In the genomic region with DNA sequence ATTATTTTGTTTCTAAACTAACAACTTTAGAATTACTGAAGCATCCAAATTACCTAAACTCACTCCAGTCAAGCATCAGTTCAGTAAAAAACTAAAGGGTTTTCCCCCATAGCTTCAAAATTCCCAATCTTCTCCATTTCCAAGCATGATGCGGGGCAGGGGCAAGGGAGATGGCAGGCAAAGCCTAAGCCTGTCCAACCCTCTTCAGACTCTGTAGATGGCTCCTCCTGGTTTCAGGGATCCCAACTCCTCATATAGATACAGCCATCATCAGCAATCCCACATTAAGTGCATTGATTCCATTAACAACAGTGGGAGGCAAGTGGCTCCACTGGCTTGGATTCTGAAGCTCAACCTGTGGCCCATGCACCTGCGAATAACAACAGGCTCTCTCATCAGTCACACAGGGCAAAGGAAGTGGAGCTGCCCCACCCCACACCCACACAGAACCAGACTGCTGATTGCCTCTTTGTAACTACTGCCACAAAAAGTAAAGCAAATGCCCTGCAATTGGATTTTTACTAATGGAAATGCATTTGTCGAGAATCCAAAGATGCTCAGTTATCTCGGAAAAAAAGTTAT, we compare ENCODE assay signal across 1 cellular context.
TF ChIP-seq lines count a peak whose summit lies in the region.

No MANE protein-coding gene starts in this region.

TF ChIP-seq in HEK293, 187 proteins besides CTCF, POLR2A, EP300 and RAD21 (continued from another document):
- TF ChIP-seq, protein P1, sequence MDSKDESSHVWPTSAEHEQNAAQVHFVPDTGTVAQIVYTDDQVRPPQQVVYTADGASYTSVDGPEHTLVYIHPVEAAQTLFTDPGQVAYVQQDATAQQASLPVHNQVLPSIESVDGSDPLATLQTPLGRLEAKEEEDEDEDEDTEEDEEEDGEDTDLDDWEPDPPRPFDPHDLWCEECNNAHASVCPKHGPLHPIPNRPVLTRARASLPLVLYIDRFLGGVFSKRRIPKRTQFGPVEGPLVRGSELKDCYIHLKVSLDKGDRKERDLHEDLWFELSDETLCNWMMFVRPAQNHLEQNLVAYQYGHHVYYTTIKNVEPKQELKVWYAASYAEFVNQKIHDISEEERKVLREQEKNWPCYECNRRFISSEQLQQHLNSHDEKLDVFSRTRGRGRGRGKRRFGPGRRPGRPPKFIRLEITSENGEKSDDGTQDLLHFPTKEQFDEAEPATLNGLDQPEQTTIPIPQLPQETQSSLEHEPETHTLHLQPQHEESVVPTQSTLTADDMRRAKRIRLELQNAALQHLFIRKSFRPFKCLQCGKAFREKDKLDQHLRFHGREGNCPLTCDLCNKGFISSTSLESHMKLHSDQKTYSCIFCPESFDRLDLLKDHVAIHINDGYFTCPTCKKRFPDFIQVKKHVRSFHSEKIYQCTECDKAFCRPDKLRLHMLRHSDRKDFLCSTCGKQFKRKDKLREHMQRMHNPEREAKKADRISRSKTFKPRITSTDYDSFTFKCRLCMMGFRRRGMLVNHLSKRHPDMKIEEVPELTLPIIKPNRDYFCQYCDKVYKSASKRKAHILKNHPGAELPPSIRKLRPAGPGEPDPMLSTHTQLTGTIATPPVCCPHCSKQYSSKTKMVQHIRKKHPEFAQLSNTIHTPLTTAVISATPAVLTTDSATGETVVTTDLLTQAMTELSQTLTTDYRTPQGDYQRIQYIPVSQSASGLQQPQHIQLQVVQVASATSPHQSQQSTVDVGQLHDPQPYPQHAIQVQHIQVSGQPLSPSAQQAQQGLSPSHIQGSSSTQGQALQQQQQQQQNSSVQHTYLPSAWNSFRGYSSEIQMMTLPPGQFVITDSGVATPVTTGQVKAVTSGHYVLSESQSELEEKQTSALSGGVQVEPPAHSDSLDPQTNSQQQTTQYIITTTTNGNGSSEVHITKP (tag by site-specific recombination; IDR thresholded peaks at IDR 0.05), result 0 out of 2 replicates have a peak, but pooled peaks have one; percentile 13
- no peak for TF ChIP-seq KLF10 (tag by site-specific recombination; IDR thresholded peaks at IDR 0.05)
- no peak for TF ChIP-seq ZNF76 (tag by site-specific recombination; IDR thresholded peaks at IDR 0.05; ENCODE audit: borderline replicate concordance, low read depth)
TF ChIP-seq in HEK293: peak in this region for 4.
